Comparison of ENCODE assay signal across 2 cellular contexts in genomic region chr18:2351126-2351850, GRCh38.
TF ChIP-seq lines count a peak whose summit lies in the region.

No MANE protein-coding gene starts in this region.

TF ChIP-seq in GM23338, 12 proteins besides CTCF, POLR2A, EP300 and RAD21 (continued from another document):
- TF ChIP-seq REST (IDR thresholded peaks at IDR 0.05; ENCODE audit: unreplicated experiment) = no peak
- no peak for TF ChIP-seq JUNB (IDR thresholded peaks at IDR 0.05; ENCODE audit: unreplicated experiment)
- TF ChIP-seq NANOG (IDR thresholded peaks at IDR 0.05; ENCODE audit: borderline replicate concordance) = no peak
- TF ChIP-seq CREB1 (CRISPR knock-in tag; IDR thresholded peaks at IDR 0.05; ENCODE audit: low read depth) = no peak
- no peak for TF ChIP-seq EZH2 (IDR thresholded peaks at IDR 0.05; ENCODE audit: low read depth, unreplicated experiment)
- no peak for TF ChIP-seq ETS1 (IDR thresholded peaks at IDR 0.05)
- TF ChIP-seq STAT1 (IDR thresholded peaks at IDR 0.05; ENCODE audit: unreplicated experiment) = no peak
- TF ChIP-seq ZNF331 (CRISPR knock-in tag; IDR thresholded peaks at IDR 0.05; ENCODE audit: low read depth) = no peak
- no peak for TF ChIP-seq ZNF114 (CRISPR knock-in tag; IDR thresholded peaks at IDR 0.05)
- TF ChIP-seq EZH2phosphoT487 (IDR thresholded peaks at IDR 0.05; ENCODE audit: unreplicated experiment) = no peak
- no peak for TF ChIP-seq ZNF462 (CRISPR knock-in tag; IDR thresholded peaks at IDR 0.05)

TF ChIP-seq in K562, 482 proteins besides CTCF, POLR2A, EP300 and RAD21 (continued from another document):
- TF ChIP-seq MXI1 (IDR thresholded peaks at IDR 0.05; ENCODE audit: low read depth, low read length) (no peak), TBL1XR1 (IDR thresholded peaks at IDR 0.05; ENCODE audit: low read length in 2 of 2) (no peak), ZNF764 (CRISPR knock-in tag; IDR thresholded peaks at IDR 0.05; ENCODE audit: low read depth) (no peak), TAF9B (IDR thresholded peaks at IDR 0.05; ENCODE audit: partially characterized antibody) (no peak), NCOA1 (IDR thresholded peaks at IDR 0.05; ENCODE audit: low read depth) (no peak), FOS (IDR thresholded peaks at IDR 0.05; ENCODE audit: extremely low read depth, insufficient read length) (no peak), NR2C2 (CRISPR knock-in tag; IDR thresholded peaks at IDR 0.05) (no peak), NR2C2 (tag; IDR thresholded peaks at IDR 0.05) (no peak), SRSF1 (IDR thresholded peaks at IDR 0.05; ENCODE audit: low read depth, low read length) (no peak), EWSR1 (IDR thresholded peaks at IDR 0.05; ENCODE audit: borderline replicate concordance, low read depth, partially characterized antibody) (no peak), HDAC6 (IDR thresholded peaks at IDR 0.05; ENCODE audit: low read depth, low read length) (no peak)
